Comparison of ENCODE assay signal across 37 cellular contexts in genomic region chr17:34308376-34308775, GRCh38. TPM values are rescaled to one million over a fixed set of nuclear protein-coding genes. Genes with fewer than 3 reads are reported as not detected.
"Had no signal": no experiment of that assay in that cellular context is flagged by ENCODE, and none has a peak within 500 bp of the region (broad histone marks: within the 10 kb centered on the region; RNA-seq: fewer than 3 reads in every experiment).

No MANE protein-coding gene starts in this region.

- H3K4me1 Mint-ChIP-seq: activated naive CD4-positive, alpha-beta T cell treated with anti-CD3 and anti-CD28 coated beads, Interleukin-2, amount 10 ng/mL, durations not matched to agents 7 days and 5 days; naive B cell had no signal

- H3K79me2 ChIP-seq: hepatocyte had no signal

- DNase-seq: activated CD4-positive, alpha-beta memory T cell treated with anti-CD3 and anti-CD28 coated beads for 36 hours; activated CD4-positive, alpha-beta T cell treated with anti-CD3 and anti-CD28 coated beads for 48 hours; activated CD8-positive, alpha-beta memory T cell treated with anti-CD3 and anti-CD28 coated beads, Interleukin-2, amount 50 U/mL, for 48 hours; activated gamma-delta T cell; activated naive CD4-positive, alpha-beta T cell treated with anti-CD3 and anti-CD28 coated beads, Interleukin-2, amount 10 ng/mL, durations not matched to agents 7 days and 5 days; activated naive CD8-positive, alpha-beta T cell treated with anti-CD3 and anti-CD28 coated beads, Interleukin-2, amount 10 ng/mL, durations not matched to agents 7 days and 5 days; activated T-cell treated with anti-CD3 and anti-CD28 coated beads, Interleukin-2, amount 50 U/mL, for 24 hours; cerebellar nuclear complex; effector memory CD8-positive, alpha-beta T cell; erythroblast; gastrocnemius medialis; glutamatergic neuron; left colon; naive B cell; ovary; retina; sigmoid colon; small intestine; stimulated activated naive B cell treated with anti-CD40 and anti-IgM and Interleukin-4, amounts not matched to agents 10 μg/mL and 1 μg/mL and 100 μg/mL, for 72 hours; stomach; SW 1271; thyroid gland; upper lobe of left lung had no signal

- H2AFZ ChIP-seq: hepatocyte had no signal

- H3K36me3 ChIP-seq: ascending aorta, cardiac muscle cell, gastrocnemius medialis, ovary, prostate gland, sigmoid colon, stomach, thyroid gland, upper lobe of left lung, vagina had no signal

- H3K4me3 ChIP-seq: ascending aorta, cardiac muscle cell, coronary artery, gastrocnemius medialis, hepatocyte, ovary, prostate gland, sigmoid colon, stomach, thyroid gland, upper lobe of left lung, vagina had no signal

- H3K9me3 Mint-ChIP-seq: activated CD4-positive, alpha-beta memory T cell treated with anti-CD3 and anti-CD28 coated beads for 36 hours; activated naive CD4-positive, alpha-beta T cell treated with anti-CD3 and anti-CD28 coated beads, Interleukin-2, amount 10 ng/mL, durations not matched to agents 7 days and 5 days; activated naive CD8-positive, alpha-beta T cell treated with anti-CD3 and anti-CD28 coated beads, Interleukin-2, amount 10 ng/mL, durations not matched to agents 7 days and 5 days; activated T-cell treated with anti-CD3 and anti-CD28 coated beads, Interleukin-2, amount 50 U/mL, for 24 hours; brain; effector memory CD8-positive, alpha-beta T cell; mesothelial cell of epicardium; naive B cell; stimulated activated naive B cell treated with anti-CD40 and anti-IgM and Interleukin-4, amounts not matched to agents 10 μg/mL and 1 μg/mL and 100 μg/mL, for 72 hours had no signal

- H3K4me3 Mint-ChIP-seq: activated CD4-positive, alpha-beta memory T cell treated with anti-CD3 and anti-CD28 coated beads for 36 hours; activated naive CD4-positive, alpha-beta T cell treated with anti-CD3 and anti-CD28 coated beads, Interleukin-2, amount 10 ng/mL, durations not matched to agents 7 days and 5 days; activated naive CD8-positive, alpha-beta T cell treated with anti-CD3 and anti-CD28 coated beads, Interleukin-2, amount 10 ng/mL, durations not matched to agents 7 days and 5 days; activated T-cell treated with anti-CD3 and anti-CD28 coated beads, Interleukin-2, amount 50 U/mL, for 24 hours; brain; effector memory CD8-positive, alpha-beta T cell; mesothelial cell of epicardium; naive B cell; stimulated activated naive B cell treated with anti-CD40 and anti-IgM and Interleukin-4, amounts not matched to agents 10 μg/mL and 1 μg/mL and 100 μg/mL, for 72 hours had no signal

- H3K27me3 ChIP-seq: ascending aorta, gastrocnemius medialis, hepatocyte, ovary, sigmoid colon, thyroid gland, upper lobe of left lung, vagina had no signal

- H3K36me3 Mint-ChIP-seq: activated CD4-positive, alpha-beta memory T cell treated with anti-CD3 and anti-CD28 coated beads for 36 hours; activated naive CD4-positive, alpha-beta T cell treated with anti-CD3 and anti-CD28 coated beads, Interleukin-2, amount 10 ng/mL, durations not matched to agents 7 days and 5 days; activated naive CD8-positive, alpha-beta T cell treated with anti-CD3 and anti-CD28 coated beads, Interleukin-2, amount 10 ng/mL, durations not matched to agents 7 days and 5 days; brain; mesothelial cell of epicardium; naive B cell had no signal

- H3K4me1 ChIP-seq: prostate gland had no signal

- H3K27ac ChIP-seq: ascending aorta, cardiac muscle cell, coronary artery, hepatocyte, ovary, prostate gland, sigmoid colon, thyroid gland, upper lobe of left lung, VCaP had no signal

- H3K27ac Mint-ChIP-seq: activated CD4-positive, alpha-beta memory T cell treated with anti-CD3 and anti-CD28 coated beads for 36 hours; activated naive CD4-positive, alpha-beta T cell treated with anti-CD3 and anti-CD28 coated beads, Interleukin-2, amount 10 ng/mL, durations not matched to agents 7 days and 5 days; activated naive CD8-positive, alpha-beta T cell treated with anti-CD3 and anti-CD28 coated beads, Interleukin-2, amount 10 ng/mL, durations not matched to agents 7 days and 5 days; activated T-cell treated with anti-CD3 and anti-CD28 coated beads, Interleukin-2, amount 50 U/mL, for 24 hours; brain; effector memory CD8-positive, alpha-beta T cell; mesothelial cell of epicardium; stimulated activated naive B cell treated with anti-CD40 and anti-IgM and Interleukin-4, amounts not matched to agents 10 μg/mL and 1 μg/mL and 100 μg/mL, for 72 hours had no signal

RNA-seq across cellular contexts. Expression of gene CCL8, which starts 10.9 kb away (rescaled TPM):
- total RNA-seq: activated CD4-positive, alpha-beta memory T cell treated with anti-CD3 and anti-CD28 coated beads for 36 hours; activated CD8-positive, alpha-beta memory T cell treated with anti-CD3 and anti-CD28 coated beads for 36 hours; activated naive CD8-positive, alpha-beta T cell treated with anti-CD3 and anti-CD28 coated beads, Interleukin-2, amount 10 ng/mL, durations not matched to agents 7 days and 5 days; ascending aorta; cardiac muscle cell; hepatocyte; liver; mesothelial cell of epicardium; prostate gland; T-helper 2 cell treated with Interferon-gamma antibody and Interleukin-4, amounts not matched to agents 100 ng/mL and 5 ng/mL, for 36 hours; thyroid gland had no signal
- polyA plus RNA-seq: cardiac muscle cell, keratinocyte, neural cell had no signal

RNA-seq across cellular contexts. Expression of gene CCL11, which starts 22.8 kb away (rescaled TPM):
- total RNA-seq: activated CD4-positive, alpha-beta memory T cell treated with anti-CD3 and anti-CD28 coated beads for 36 hours; activated CD8-positive, alpha-beta memory T cell treated with anti-CD3 and anti-CD28 coated beads for 36 hours; activated naive CD8-positive, alpha-beta T cell treated with anti-CD3 and anti-CD28 coated beads, Interleukin-2, amount 10 ng/mL, durations not matched to agents 7 days and 5 days; ascending aorta; cardiac muscle cell; gastrocnemius medialis; hepatocyte; liver; mesothelial cell of epicardium; ovary; T-helper 2 cell treated with Interferon-gamma antibody and Interleukin-4, amounts not matched to agents 100 ng/mL and 5 ng/mL, for 36 hours; thyroid gland had no signal
- polyA plus RNA-seq: cardiac muscle cell, keratinocyte, liver, neural cell had no signal

RNA-seq across cellular contexts. Expression of gene CCL7, which starts 38.4 kb away (rescaled TPM):
- total RNA-seq: activated CD4-positive, alpha-beta memory T cell treated with anti-CD3 and anti-CD28 coated beads for 36 hours; activated CD8-positive, alpha-beta memory T cell treated with anti-CD3 and anti-CD28 coated beads for 36 hours; activated naive CD8-positive, alpha-beta T cell treated with anti-CD3 and anti-CD28 coated beads, Interleukin-2, amount 10 ng/mL, durations not matched to agents 7 days and 5 days; ascending aorta; cardiac muscle cell; gastrocnemius medialis; hepatocyte; left colon; liver; mesothelial cell of epicardium; prostate gland; sigmoid colon; stomach; T-helper 2 cell treated with Interferon-gamma antibody and Interleukin-4, amounts not matched to agents 100 ng/mL and 5 ng/mL, for 36 hours; thyroid gland; vagina had no signal
- polyA plus RNA-seq: cardiac muscle cell, keratinocyte, liver, neural cell, ovary, stomach had no signal

RNA-seq across cellular contexts. Expression of gene CCL13, which starts 47.9 kb away (rescaled TPM):
- total RNA-seq: activated CD4-positive, alpha-beta memory T cell treated with anti-CD3 and anti-CD28 coated beads for 36 hours; activated CD8-positive, alpha-beta memory T cell treated with anti-CD3 and anti-CD28 coated beads for 36 hours; activated naive CD8-positive, alpha-beta T cell treated with anti-CD3 and anti-CD28 coated beads, Interleukin-2, amount 10 ng/mL, durations not matched to agents 7 days and 5 days; ascending aorta; cardiac muscle cell; hepatocyte; mesothelial cell of epicardium; prostate gland; T-helper 2 cell treated with Interferon-gamma antibody and Interleukin-4, amounts not matched to agents 100 ng/mL and 5 ng/mL, for 36 hours had no signal
- polyA plus RNA-seq: cardiac muscle cell, hepatocyte, keratinocyte, neural cell had no signal

RNA-seq across cellular contexts. Expression of gene CCL2, which starts 53.3 kb away (rescaled TPM):
- total RNA-seq: activated CD4-positive, alpha-beta memory T cell treated with anti-CD3 and anti-CD28 coated beads for 36 hours; activated CD8-positive, alpha-beta memory T cell treated with anti-CD3 and anti-CD28 coated beads for 36 hours; T-helper 2 cell treated with Interferon-gamma antibody and Interleukin-4, amounts not matched to agents 100 ng/mL and 5 ng/mL, for 36 hours had no signal
